ENCODE assay signal across 27 cellular contexts in genomic region chr2:62234755-62235655, GRCh38. TPM values are rescaled to one million over a fixed set of nuclear protein-coding genes. Genes with fewer than 3 reads are reported as not detected.
DNase-seq lines count a peak whose midpoint lies in the region; ATAC-seq, FAIRE-seq and TF ChIP-seq lines count a peak whose summit lies in the region.
"Had no signal": no experiment of that assay in that cellular context is flagged by ENCODE, and none has a peak within 500 bp of the region (broad histone marks: within the 10 kb centered on the region; RNA-seq: fewer than 3 reads in every experiment).

No MANE protein-coding gene starts in this region.

- H3K27me3 ChIP-seq in H9 (ENCODE audit: insufficient read depth, low read length) (no peaks in the 10 kb centered on the region), esophagus muscularis mucosa (no peaks in the 10 kb centered on the region)
- H3K27me3 ChIP-seq: breast epithelium, ovary, vagina had no signal

- H4K91ac ChIP-seq in H9 (ENCODE audit: insufficient read length, low read depth, low read length) = no peak overlapping the region

- DNase-seq in NCI-H2029 (lab: John Stamatoyannopoulos, UW) (peak; percentile 4), NCI-H2029 treated with DMSO at 0.1 percent for 48 hours (lab: John Stamatoyannopoulos, UW) (no peak), H9 (no peak), esophagus muscularis mucosa (ENCODE audit: extremely low spot score) (peak; percentile 78), NCI-H2196 treated with DMSO at 0.1 percent for 48 hours (lab: John Stamatoyannopoulos, UW; ENCODE audit: unreplicated experiment) (no peak), RCC 7860 (ENCODE audit: low spot score) (no peak)
- no peak for DNase-seq in stimulated activated naive B cell treated with anti-CD40 and anti-IgM and Interleukin-4, amounts not matched to agents 10 μg/mL and 1 μg/mL and 100 μg/mL, for 72 hours
- DNase-seq: activated CD4-positive, alpha-beta T cell treated with anti-CD3 and anti-CD28 coated beads, Interleukin-2, amount 50 U/mL, for 1 hour; activated naive CD4-positive, alpha-beta T cell treated with anti-CD3 and anti-CD28 coated beads, Interleukin-2, amount 10 ng/mL, durations not matched to agents 7 days and 5 days; CD4-positive, CD25-positive, alpha-beta regulatory T cell; effector memory CD4-positive, alpha-beta T cell; EL; erythroblast; IMR-90; kidney glomerular epithelial cell; NCI-H187 treated with DMSO at 0.1 percent for 48 hours; NCI-H446; NCI-H82; nephron progenitor cell; ovary; stimulated activated CD4-positive, alpha-beta T cell treated with anti-CD3 and anti-CD28 coated beads, Interleukin-2, amount 100 ng/mL, for 24 hours; substantia nigra had no signal

- no peaks in the 10 kb centered on the region for H3K36me3 ChIP-seq in esophagus muscularis mucosa
- H3K36me3 ChIP-seq: breast epithelium, ovary, vagina had no signal

- H2BK120ac ChIP-seq in H9 (ENCODE audit: low read depth, low read length, poor library complexity, severe bottlenecking) = no peak overlapping the region

- H2AK5ac ChIP-seq in H9 (ENCODE audit: insufficient read length, low read length) = no peak overlapping the region

- H3K27ac Mint-ChIP-seq in H9 = no peak overlapping the region
- peak overlapping the region; percentile 56 for H3K27ac Mint-ChIP-seq in stimulated activated naive B cell treated with anti-CD40 and anti-IgM and Interleukin-4, amounts not matched to agents 10 μg/mL and 1 μg/mL and 100 μg/mL, for 72 hours
- H3K27ac Mint-ChIP-seq: activated naive CD4-positive, alpha-beta T cell treated with anti-CD3 and anti-CD28 coated beads, Interleukin-2, amount 10 ng/mL, durations not matched to agents 7 days and 5 days; CD4-positive, CD25-positive, alpha-beta regulatory T cell; nephron progenitor cell; T-helper 2 cell treated with Interferon-gamma antibody and Interleukin-4, amounts not matched to agents 5 μg/mL and 100 μg/mL, for 36 hours had no signal

- H3K4me1 ChIP-seq in H9 (ENCODE audit: insufficient read depth, low read length) (no peaks in the 10 kb centered on the region), esophagus muscularis mucosa (peaks cover 0 to 8% (median 0%) of the 10 kb centered on the region in 4 donors)
- H3K4me1 ChIP-seq: breast epithelium, vagina had no signal

- no peaks in the 10 kb centered on the region for H3K79me2 ChIP-seq in H9 (ENCODE audit: insufficient read depth, low read length)

- no CpG with 5 or more reads among the region's 16 CpGs for WGBS in H9 (ENCODE audit: extremely low coverage, insufficient read length, low lambda C conversion rate)
- WGBS in esophagus muscularis mucosa = 83% methylated on average over 11 of the region's 16 CpGs

- no peaks in the 10 kb centered on the region; the same call in 1 of the 2 replicates for H3K27me3 Mint-ChIP-seq in H9 (ENCODE audit: low read depth)
- H3K27me3 Mint-ChIP-seq in stimulated activated naive B cell treated with anti-CD40 and anti-IgM and Interleukin-4, amounts not matched to agents 10 μg/mL and 1 μg/mL and 100 μg/mL, for 72 hours = no peaks in the 10 kb centered on the region
- H3K27me3 Mint-ChIP-seq: activated naive CD4-positive, alpha-beta T cell treated with anti-CD3 and anti-CD28 coated beads, Interleukin-2, amount 10 ng/mL, durations not matched to agents 7 days and 5 days; CD4-positive, CD25-positive, alpha-beta regulatory T cell had no signal

- H3K18ac ChIP-seq in H9 (ENCODE audit: insufficient read length, low read depth, low read length) = no peak overlapping the region

- H3K4me1 Mint-ChIP-seq in H9 = peaks cover 5 to 6% of the 10 kb centered on the region in 2 experiments
- peaks cover 0 to 18% of the 10 kb centered on the region in 2 donors for H3K4me1 Mint-ChIP-seq in stimulated activated naive B cell treated with anti-CD40 and anti-IgM and Interleukin-4, amounts not matched to agents 10 μg/mL and 1 μg/mL and 100 μg/mL, for 72 hours

- H3T11ph ChIP-seq in H9 (ENCODE audit: low read length) = no peak overlapping the region

- H2BK15ac ChIP-seq in H9 (ENCODE audit: low read depth, low read length) = no peak overlapping the region

- H3K23me2 ChIP-seq in H9 (ENCODE audit: insufficient read length, low read depth, low read length, poor library complexity, severe bottlenecking) = no peaks in the 10 kb centered on the region

- no peak overlapping the region for H3K4ac ChIP-seq in H9 (ENCODE audit: low read depth, low read length)

- no peak overlapping the region for H3K23ac ChIP-seq in H9 (ENCODE audit: insufficient read length, low read depth, low read length)

- no peak for TF ChIP-seq POLR2A in esophagus muscularis mucosa (IDR thresholded peaks at IDR 0.05; ENCODE audit: low read depth)

- no peak overlapping the region for H2BK5ac ChIP-seq in H9 (ENCODE audit: insufficient read length, low read length)

- no peak overlapping the region for H3K14ac ChIP-seq in H9 (ENCODE audit: insufficient read depth, low read length)

- H3K4me2 ChIP-seq in H9 (ENCODE audit: insufficient read depth, insufficient read length, low read length) = no peak overlapping the region

- no peak overlapping the region for H4K8ac ChIP-seq in H9 (replicated peaks; ENCODE audit: insufficient read length, low read depth, low read length)

- H4K5ac ChIP-seq in H9 (ENCODE audit: insufficient read length, low read depth, low read length) = no peak overlapping the region

- no peak overlapping the region for H2BK12ac ChIP-seq in H9 (ENCODE audit: insufficient read length, low read depth, low read length)

- H2AFZ ChIP-seq in H9 (ENCODE audit: low read length) = no peak overlapping the region

- FAIRE-seq in RCC 7860 (lab: Jason Lieb, UNC) = no peak

- H3K36me3 Mint-ChIP-seq in H9 (ENCODE audit: insufficient read depth in 1 of 3, low read depth in 3 of 3) = no peaks in the 10 kb centered on the region; a peak in 1 of 7 replicates
- peaks cover 6 to 23% of the 10 kb centered on the region in 2 donors for H3K36me3 Mint-ChIP-seq in stimulated activated naive B cell treated with anti-CD40 and anti-IgM and Interleukin-4, amounts not matched to agents 10 μg/mL and 1 μg/mL and 100 μg/mL, for 72 hours
- H3K36me3 Mint-ChIP-seq: activated naive CD4-positive, alpha-beta T cell treated with anti-CD3 and anti-CD28 coated beads, Interleukin-2, amount 10 ng/mL, durations not matched to agents 7 days and 5 days had no signal

- H3K4me3 ChIP-seq in esophagus muscularis mucosa = no peak overlapping the region
- H3K4me3 ChIP-seq: breast epithelium, ovary, vagina had no signal

- H3K56ac ChIP-seq in H9 (ENCODE audit: insufficient read length, low read depth, low read length) = no peak overlapping the region

- H3K9ac ChIP-seq in H9 (ENCODE audit: extremely low read depth, insufficient read length, low read length) = no peak overlapping the region

- TF ChIP-seq EP300 in esophagus muscularis mucosa (IDR thresholded peaks at IDR 0.05) = no peak

- peak; percentile 21; the same call in 1 of the 3 replicates for TF ChIP-seq CTCF in H9 (conservative IDR thresholded peaks at IDR 0.05)
- no peak for TF ChIP-seq CTCF in esophagus muscularis mucosa (IDR thresholded peaks at IDR 0.05)

- H3K9me3 Mint-ChIP-seq in H9 = no peaks in the 10 kb centered on the region
- H3K9me3 Mint-ChIP-seq in stimulated activated naive B cell treated with anti-CD40 and anti-IgM and Interleukin-4, amounts not matched to agents 10 μg/mL and 1 μg/mL and 100 μg/mL, for 72 hours = no peaks in the 10 kb centered on the region
- H3K9me3 Mint-ChIP-seq: activated naive CD4-positive, alpha-beta T cell treated with anti-CD3 and anti-CD28 coated beads, Interleukin-2, amount 10 ng/mL, durations not matched to agents 7 days and 5 days; nephron progenitor cell; T-helper 2 cell treated with Interferon-gamma antibody and Interleukin-4, amounts not matched to agents 5 μg/mL and 100 μg/mL, for 36 hours had no signal

- H4K20me1 ChIP-seq in H9 (ENCODE audit: control insufficient read depth, insufficient read depth, insufficient read length) = no peaks in the 10 kb centered on the region

- ATAC-seq in stimulated activated naive B cell treated with anti-CD40 and anti-IgM and Interleukin-4, amounts not matched to agents 10 μg/mL and 1 μg/mL and 100 μg/mL, for 72 hours (replicated peaks) = no peak
- ATAC-seq in GM19452 (IDR thresholded peaks at IDR 0.05; ENCODE audit: unreplicated experiment) = no peak

- intact Hi-C loops in esophagus muscularis mucosa (cut with DNase I) = no loop called here

- H3K27ac ChIP-seq in H9 (ENCODE audit: insufficient read length, low read depth, low read length) (no peak overlapping the region), esophagus muscularis mucosa (replicated peaks in 1 of 4) (no peak overlapping the region)
- H3K27ac ChIP-seq: breast epithelium, ovary, vagina, VCaP had no signal

- no peak overlapping the region; a peak in 1 of 5 replicates for H3K4me3 Mint-ChIP-seq in H9
- no peak overlapping the region for H3K4me3 Mint-ChIP-seq in stimulated activated naive B cell treated with anti-CD40 and anti-IgM and Interleukin-4, amounts not matched to agents 10 μg/mL and 1 μg/mL and 100 μg/mL, for 72 hours
- H3K4me3 Mint-ChIP-seq: activated naive CD4-positive, alpha-beta T cell treated with anti-CD3 and anti-CD28 coated beads, Interleukin-2, amount 10 ng/mL, durations not matched to agents 7 days and 5 days; CD4-positive, CD25-positive, alpha-beta regulatory T cell; nephron progenitor cell; T-helper 2 cell treated with Interferon-gamma antibody and Interleukin-4, amounts not matched to agents 5 μg/mL and 100 μg/mL, for 36 hours had no signal

- no peaks in the 10 kb centered on the region for H3K9me3 ChIP-seq in H9 (ENCODE audit: control insufficient read depth, low read depth, low read length)
- H3K9me3 ChIP-seq in esophagus muscularis mucosa = no peaks in the 10 kb centered on the region
- H3K9me3 ChIP-seq: breast epithelium, ovary, vagina had no signal

- no peak overlapping the region for H2BK20ac ChIP-seq in H9 (ENCODE audit: low read depth, low read length, poor library complexity, severe bottlenecking)

- H3K79me1 ChIP-seq in H9 (ENCODE audit: insufficient read depth, low read depth, low read length, poor library complexity, severe bottlenecking) = no peaks in the 10 kb centered on the region

RNA-seq across cellular contexts. Expression of gene B3GNT2, which starts 39.1 kb away (rescaled TPM):
- 53.1 and 55.3 TPM in 2 replicates for total RNA-seq in H9 (2021)
- 10 to 100 TPM; 11.6 to 16.3 (median 14.5) TPM for total RNA-seq in esophagus muscularis mucosa

Comparison
In these comparisons a context has a peak if more than half of its experiments do, and no peak if none do; other contexts are left out.
1. DNase-seq: peak in NCI-H2029 (single experiment) and esophagus muscularis mucosa (single experiment); none in NCI-H2029 treated with DMSO at 0.1 percent for 48 hours (single experiment), H9 (single experiment), stimulated activated naive B cell treated with anti-CD40 and anti-IgM and Interleukin-4, amounts not matched to agents 10 μg/mL and 1 μg/mL and 100 μg/mL, for 72 hours (single experiment), NCI-H2196 treated with DMSO at 0.1 percent for 48 hours (single experiment) and RCC 7860 (single experiment).